ENCODE assay signal across 34 cellular contexts in the genomic region with DNA sequence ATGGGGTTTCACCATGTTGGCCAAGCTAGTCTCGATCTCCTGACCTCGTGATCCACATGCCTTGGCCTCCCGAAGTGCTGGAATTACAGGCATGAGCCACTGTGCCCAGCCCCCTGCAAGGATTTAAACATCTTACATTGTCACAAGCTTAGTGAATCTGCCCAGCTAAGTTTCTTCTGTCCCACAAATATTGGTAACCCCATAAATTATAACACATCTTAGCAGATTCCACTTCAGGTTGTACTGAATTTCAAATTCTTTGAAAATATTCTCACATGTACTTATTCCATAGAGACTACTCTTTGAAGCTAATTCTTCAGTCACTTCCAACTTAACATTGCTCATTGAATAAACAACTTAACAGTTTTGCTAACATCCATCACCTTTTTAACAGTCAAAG.
"Had no signal": no experiment of that assay in that cellular context is flagged by ENCODE, and none has a peak within 500 bp of the region (broad histone marks: within the 10 kb centered on the region; RNA-seq: fewer than 3 reads in every experiment).

No MANE protein-coding gene starts in this region.

- H3K4me1 ChIP-seq: adrenal gland, body of pancreas, breast epithelium had no signal

- H3K4me3 Mint-ChIP-seq: activated B cell treated with CpG ODN at 0.5 μM for 24 hours; activated CD4-positive, alpha-beta memory T cell treated with anti-CD3 and anti-CD28 coated beads for 36 hours; activated CD4-positive, alpha-beta T cell treated with anti-CD3 and anti-CD28 coated beads, Interleukin-2, amount 10 ng/mL, durations not matched to agents 24 days and 14 days; activated CD8-positive, alpha-beta T cell treated with anti-CD3 and anti-CD28 coated beads for 36 hours; activated naive CD4-positive, alpha-beta T cell treated with anti-CD3 and anti-CD28 coated beads, Interleukin-2, amount 10 ng/mL, durations not matched to agents 7 days and 5 days; activated naive CD8-positive, alpha-beta T cell treated with anti-CD3 and anti-CD28 coated beads for 36 hours; activated T-cell treated with anti-CD3 and anti-CD28 coated beads, Interleukin-2, amount 50 U/mL, for 4 hours; activated T-cell treated with anti-CD3 and anti-CD28 coated beads, Interleukin-2, amount 50 U/mL, for 72 hours; activated T-helper 1 cell treated with anti-CD3 and anti-CD28 coated beads, Interleukin-12 subunit alpha, Interleukin-12 subunit beta, Interleukin-2, Interleukin-4 antibody, amounts not matched to agents 30 ng/mL and 10 ng/mL and 1 ng/mL, durations not matched to agents 14 hours and 24 hours and 36 hours; activated T-helper 17 cell treated with anti-CD3 and anti-CD28 coated beads, Interleukin-2, amount 50 U/mL, for 72 hours; T-helper 1 cell treated with Interleukin-12 subunit alpha and Interleukin-12 subunit beta and Interleukin-4 antibody, amounts not matched to agents 30 μg/mL and 1 μg/mL, for 36 hours; T-helper 2 cell treated with Interferon-gamma antibody and Interleukin-4, amounts not matched to agents 5 μg/mL and 100 μg/mL, for 36 hours had no signal

- H3K4me1 Mint-ChIP-seq: activated CD4-positive, alpha-beta T cell treated with anti-CD3 and anti-CD28 coated beads, Interleukin-2, amount 10 ng/mL, durations not matched to agents 24 days and 14 days; activated naive CD4-positive, alpha-beta T cell treated with anti-CD3 and anti-CD28 coated beads, Interleukin-2, amount 10 ng/mL, durations not matched to agents 7 days and 5 days; activated naive CD8-positive, alpha-beta T cell treated with anti-CD3 and anti-CD28 coated beads for 36 hours; activated T-helper 17 cell treated with anti-CD3 and anti-CD28 coated beads, Interleukin-2, amount 50 U/mL, for 72 hours had no signal

- H3K27me3 ChIP-seq: adrenal gland, body of pancreas, brain microvascular endothelial cell, breast epithelium had no signal

- H3K9me3 ChIP-seq: adrenal gland, body of pancreas, breast epithelium had no signal

- DNase-seq: activated B cell treated with CpG ODN at 0.5 μM for 24 hours; activated CD4-positive, alpha-beta memory T cell treated with anti-CD3 and anti-CD28 coated beads for 36 hours; activated CD4-positive, alpha-beta T cell treated with anti-CD3 and anti-CD28 coated beads for 4 hours; activated CD4-positive, alpha-beta T cell treated with anti-CD3 and anti-CD28 coated beads, Interleukin-2, amount 10 ng/mL, durations not matched to agents 24 days and 14 days; activated CD4-positive, alpha-beta T cell treated with anti-CD3 and anti-CD28 coated beads, Interleukin-2, amount 50 U/mL, for 1 hour; activated CD4-positive, alpha-beta T cell treated with anti-CD3 and anti-CD28 coated beads, Interleukin-2, amount 50 U/mL, for 4 hours; activated CD4-positive, CD25-positive, alpha-beta regulatory T cell treated with anti-CD3 and anti-CD28 coated beads, Interleukin-2, amount 50 U/mL, for 72 hours; activated CD8-positive, alpha-beta memory T cell treated with anti-CD3 and anti-CD28 coated beads, Interleukin-2, amount 50 U/mL, for 4 hours; activated CD8-positive, alpha-beta T cell treated with anti-CD3 and anti-CD28 coated beads for 36 hours; activated effector memory CD4-positive, alpha-beta T cell treated with anti-CD3 and anti-CD28 coated beads, Interleukin-2, amount 50 U/mL, for 16 hours; activated gamma-delta T cell treated with Interleukin-2 at 50 U/mL for 16 hours; activated naive CD4-positive, alpha-beta T cell; activated naive CD4-positive, alpha-beta T cell treated with anti-CD3 and anti-CD28 coated beads, Interleukin-2, amount 10 ng/mL, durations not matched to agents 7 days and 5 days; activated naive CD8-positive, alpha-beta T cell treated with anti-CD3 and anti-CD28 coated beads for 36 hours; activated T-cell treated with anti-CD3 and anti-CD28 coated beads for 4 hours; activated T-cell treated with anti-CD3 and anti-CD28 coated beads, Interleukin-2, amount 50 U/mL, for 1 hour; activated T-cell treated with anti-CD3 and anti-CD28 coated beads, Interleukin-2, amount 50 U/mL, for 4 hours; activated T-cell treated with anti-CD3 and anti-CD28 coated beads, Interleukin-2, amount 50 U/mL, for 72 hours; adrenal gland; amniotic stem cell; aorta; body of pancreas; brain microvascular endothelial cell; central memory CD4-positive, alpha-beta T cell; T-helper 1 cell; T-helper 2 cell; T-helper 9 cell had no signal

- H3K36me3 ChIP-seq: adrenal gland, brain microvascular endothelial cell, breast epithelium had no signal

- H3K9me3 Mint-ChIP-seq: activated CD4-positive, alpha-beta T cell treated with anti-CD3 and anti-CD28 coated beads, Interleukin-2, amount 10 ng/mL, durations not matched to agents 24 days and 14 days; activated T-helper 17 cell treated with anti-CD3 and anti-CD28 coated beads, Interleukin-2, amount 50 U/mL, for 72 hours had no signal

- H3K27ac ChIP-seq: adrenal gland, body of pancreas, brain microvascular endothelial cell, breast epithelium, VCaP had no signal

- H3K4me3 ChIP-seq: adrenal gland, body of pancreas, breast epithelium had no signal

- H3K27ac Mint-ChIP-seq: activated B cell treated with CpG ODN at 0.5 μM for 24 hours; activated CD4-positive, alpha-beta memory T cell treated with anti-CD3 and anti-CD28 coated beads for 36 hours; activated CD4-positive, alpha-beta T cell treated with anti-CD3 and anti-CD28 coated beads, Interleukin-2, amount 10 ng/mL, durations not matched to agents 24 days and 14 days; activated CD8-positive, alpha-beta T cell treated with anti-CD3 and anti-CD28 coated beads for 36 hours; activated naive CD4-positive, alpha-beta T cell treated with anti-CD3 and anti-CD28 coated beads, Interleukin-2, amount 10 ng/mL, durations not matched to agents 7 days and 5 days; activated naive CD4-positive, alpha-beta T cell treated with anti-CD3 and anti-CD28 coated beads, Interleukin-2, amount 50 U/mL, for 72 hours; activated naive CD8-positive, alpha-beta T cell treated with anti-CD3 and anti-CD28 coated beads for 36 hours; activated T-cell treated with anti-CD3 and anti-CD28 coated beads, Interleukin-2, amount 50 U/mL, for 72 hours; activated T-helper 1 cell treated with anti-CD3 and anti-CD28 coated beads, Interleukin-12 subunit alpha, Interleukin-12 subunit beta, Interleukin-2, Interleukin-4 antibody, amounts not matched to agents 30 ng/mL and 10 ng/mL and 1 ng/mL, durations not matched to agents 14 hours and 24 hours and 36 hours; activated T-helper 17 cell treated with anti-CD3 and anti-CD28 coated beads, Interleukin-2, amount 50 U/mL, for 72 hours; T-helper 1 cell treated with Interleukin-12 subunit alpha and Interleukin-12 subunit beta and Interleukin-4 antibody, amounts not matched to agents 30 μg/mL and 1 μg/mL, for 36 hours; T-helper 2 cell treated with Interferon-gamma antibody and Interleukin-4, amounts not matched to agents 5 μg/mL and 100 μg/mL, for 36 hours had no signal

- H3K27me3 Mint-ChIP-seq: activated B cell treated with CpG ODN at 0.5 μM for 24 hours; activated CD4-positive, alpha-beta memory T cell treated with anti-CD3 and anti-CD28 coated beads for 36 hours; activated CD4-positive, alpha-beta T cell treated with anti-CD3 and anti-CD28 coated beads, Interleukin-2, amount 10 ng/mL, durations not matched to agents 24 days and 14 days; activated CD8-positive, alpha-beta T cell treated with anti-CD3 and anti-CD28 coated beads for 36 hours; activated naive CD8-positive, alpha-beta T cell treated with anti-CD3 and anti-CD28 coated beads for 36 hours; activated T-helper 17 cell treated with anti-CD3 and anti-CD28 coated beads, Interleukin-2, amount 50 U/mL, for 72 hours had no signal
